Comparison of ENCODE assay signal across 1 cellular context in genomic region chr16:668519-669171, GRCh38.
TF ChIP-seq lines count a peak whose summit lies in the region.

No MANE protein-coding gene starts in this region.

TF ChIP-seq in H1, 55 proteins besides CTCF, POLR2A, EP300 and RAD21:
- no peak for TF ChIP-seq NRF1 (IDR thresholded peaks at IDR 0.05; ENCODE audit: low read depth, low read length)
